ENCODE assay signal across 27 cellular contexts in the genomic region with DNA sequence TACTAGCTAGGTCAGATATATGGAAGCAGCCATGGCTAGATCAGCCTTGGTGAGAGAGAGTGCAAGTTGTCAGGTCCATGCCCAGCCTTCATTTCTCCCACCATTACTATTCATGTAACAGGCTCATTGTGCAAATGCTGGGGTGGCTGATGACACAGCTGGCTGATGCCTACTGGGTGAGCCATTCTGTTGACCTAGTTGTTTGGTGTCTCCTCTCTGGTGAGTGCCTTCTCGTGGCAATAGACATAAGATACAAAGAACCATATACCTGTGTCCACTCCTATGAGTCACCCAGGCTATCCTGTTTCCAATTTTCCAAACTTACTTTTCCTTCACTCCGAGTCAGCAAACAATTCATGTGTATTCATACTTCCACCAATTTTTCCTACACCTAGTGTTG. TPM values are rescaled to one million over a fixed set of nuclear protein-coding genes. Genes with fewer than 3 reads are reported as not detected.
DNase-seq lines count a peak whose midpoint lies in the region; ATAC-seq, FAIRE-seq and TF ChIP-seq lines count a peak whose summit lies in the region.
"Had no signal": no experiment of that assay in that cellular context is flagged by ENCODE, and none has a peak within 500 bp of the region (broad histone marks: within the 10 kb centered on the region; RNA-seq: fewer than 3 reads in every experiment).

No MANE protein-coding gene starts in this region.

- no peaks in the 10 kb centered on the region for H3K36me3 Mint-ChIP-seq in stimulated activated effector memory CD8-positive, alpha-beta T cell treated with anti-CD3 and anti-CD28 coated beads, Interleukin-12 subunit alpha, Interleukin-12 subunit beta, amount 100 ng/mL, for 72 hours
- H3K36me3 Mint-ChIP-seq: CD14-positive monocyte; CD4-positive, alpha-beta memory T cell; CD8-positive, alpha-beta memory T cell had no signal

- peak; percentile 81 for ATAC-seq in PC-3
- ATAC-seq in stimulated activated effector memory CD8-positive, alpha-beta T cell treated with anti-CD3 and anti-CD28 coated beads, Interleukin-12 subunit alpha, Interleukin-12 subunit beta, amount 100 ng/mL, for 72 hours, result peak; percentile 24
- ATAC-seq in HG02678 (IDR thresholded peaks at IDR 0.05; ENCODE audit: unreplicated experiment), result no peak
- ATAC-seq: GM12878 had no signal

- POLR2A ChIA-PET in PC-3 (lab: Charles Lee; ENCODE audit: unreplicated experiment), result no interaction called here

- H3K4me2 ChIP-seq in PC-3 (ENCODE audit: low read length), result no peak overlapping the region
- H3K4me2 ChIP-seq: BLaER1 had no signal

- no peak for FAIRE-seq in bronchial epithelial cell (lab: Jason Lieb, UNC)
- FAIRE-seq: A204.1, GM12878, GM12892, GM18507 had no signal

- H4K20me1 ChIP-seq in PC-3 (ENCODE audit: low read length), result no peaks in the 10 kb centered on the region
- H4K20me1 ChIP-seq: BLaER1 had no signal

- no peak overlapping the region for H3K4me3 ChIP-seq in PC-3 (ENCODE audit: low read length)
- H3K4me3 ChIP-seq in bronchial epithelial cell (ENCODE audit: low read depth, low read length), result no peak overlapping the region
- H3K4me3 ChIP-seq: BLaER1, GM12878 had no signal

- no peaks in the 10 kb centered on the region for H3K9me3 Mint-ChIP-seq in stimulated activated effector memory CD8-positive, alpha-beta T cell treated with anti-CD3 and anti-CD28 coated beads, Interleukin-12 subunit alpha, Interleukin-12 subunit beta, amount 100 ng/mL, for 72 hours
- H3K9me3 Mint-ChIP-seq: CD8-positive, alpha-beta memory T cell had no signal

- H3K27ac Mint-ChIP-seq in stimulated activated effector memory CD8-positive, alpha-beta T cell treated with anti-CD3 and anti-CD28 coated beads, Interleukin-12 subunit alpha, Interleukin-12 subunit beta, amount 100 ng/mL, for 72 hours, result no peak overlapping the region
- H3K27ac Mint-ChIP-seq: CD14-positive monocyte; CD4-positive, alpha-beta memory T cell; CD4-positive, CD25-positive, alpha-beta regulatory T cell; CD8-positive, alpha-beta memory T cell had no signal

- no peak overlapping the region for H3K9ac ChIP-seq in PC-3 (ENCODE audit: low read length)
- H3K9ac ChIP-seq: BLaER1 had no signal

- H2AFZ ChIP-seq in PC-3 (ENCODE audit: low read length), result 0 out of 2 replicates have a peak overlapping the region, but pooled peaks have one; percentile 1

- no peaks in the 10 kb centered on the region for H3K4me1 Mint-ChIP-seq in stimulated activated effector memory CD8-positive, alpha-beta T cell treated with anti-CD3 and anti-CD28 coated beads, Interleukin-12 subunit alpha, Interleukin-12 subunit beta, amount 100 ng/mL, for 72 hours
- H3K4me1 Mint-ChIP-seq: CD14-positive monocyte; CD4-positive, alpha-beta memory T cell; CD4-positive, CD25-positive, alpha-beta regulatory T cell; CD8-positive, alpha-beta memory T cell had no signal

- peaks cover 9% of the 10 kb centered on the region; the same call in 1 of the 2 replicates for H3K4me1 ChIP-seq in PC-3 (ENCODE audit: insufficient read depth, low read length)
- H3K4me1 ChIP-seq: BE2C, BLaER1 had no signal

- H3F3A ChIP-seq in PC-3 (ENCODE audit: low read length, unreplicated experiment), result no peaks in the 10 kb centered on the region

- no peak overlapping the region for H3K4me3 Mint-ChIP-seq in stimulated activated effector memory CD8-positive, alpha-beta T cell treated with anti-CD3 and anti-CD28 coated beads, Interleukin-12 subunit alpha, Interleukin-12 subunit beta, amount 100 ng/mL, for 72 hours
- H3K4me3 Mint-ChIP-seq: CD14-positive monocyte; CD4-positive, alpha-beta memory T cell; CD4-positive, CD25-positive, alpha-beta regulatory T cell; CD8-positive, alpha-beta memory T cell had no signal

- peak overlapping the region; percentile 7 for H3K27ac ChIP-seq in PC-3 (ENCODE audit: low read length)
- H3K27ac ChIP-seq: BLaER1 had no signal

- no TSS peak for BruUV-seq in PC-3 (replicated peaks; lab: Mats Ljungman, UMichigan)

- intact Hi-C loops in PC-3 (cut with micrococcal nuclease), result no loop called here

- peak; percentile 77 for DNase-seq in PC-3
- DNase-seq in bronchial epithelial cell (ENCODE audit: low read depth), result peak; percentile 6
- DNase-seq in kidney tubule cell (ENCODE audit: low spot score), result peak; percentile 17
- DNase-seq in stimulated activated effector memory CD8-positive, alpha-beta T cell treated with anti-CD3 and anti-CD28 coated beads, Interleukin-12 subunit alpha, Interleukin-12 subunit beta, amount 100 ng/mL, for 72 hours (ENCODE audit: low spot score in 2 of 2), result no peak
- DNase-seq in stimulated activated CD4-positive, alpha-beta T cell treated with anti-CD3 and anti-CD28 coated beads, Interleukin-1b, Interleukin-23, amount 100 ng/mL, for 48 hours, result no peak
- DNase-seq in NCI-H1417 (lab: John Stamatoyannopoulos, UW), result no peak
- DNase-seq: 8988T; ACHN; BE2C; C1 segment of cervical spinal cord; CD4-positive, alpha-beta memory T cell; CD4-positive, CD25-positive, alpha-beta regulatory T cell; CD8-positive, alpha-beta memory T cell; COR-L47; DMS 273 treated with DMSO at 0.1 percent for 48 hours; DMS153; DMS79; DND-41; EL; GDM1 had no signal

- H3K9me2 ChIP-seq in PC-3 (replicated peaks; ENCODE audit: low read length), result no peaks in the 10 kb centered on the region

- CTCF ChIA-PET in PC-3 (lab: Charles Lee), result no interaction called here

- no peaks in the 10 kb centered on the region for H3K9me3 ChIP-seq in PC-3 (ENCODE audit: low read length)
- H3K9me3 ChIP-seq: BE2C, BLaER1 had no signal

- no peak; the same call in 1 of the 2 replicates for TF ChIP-seq CTCF in PC-3 (conservative IDR thresholded peaks at IDR 0.05; ENCODE audit: low read depth, low read length)
- no peak for TF ChIP-seq CTCF in bronchial epithelial cell (IDR thresholded peaks at IDR 0.05; ENCODE audit: insufficient read depth, low read length, severe bottlenecking)

- H3K79me2 ChIP-seq in PC-3 (ENCODE audit: low read length), result no peaks in the 10 kb centered on the region

- H3K36me3 ChIP-seq in PC-3 (ENCODE audit: low read depth, low read length) (no peaks in the 10 kb centered on the region), bronchial epithelial cell (ENCODE audit: control insufficient read depth, insufficient read depth, low read length) (no peaks in the 10 kb centered on the region)
- H3K36me3 ChIP-seq: BE2C, BLaER1 had no signal

- H3K27me3 ChIP-seq in PC-3 (ENCODE audit: low read length) (no peaks in the 10 kb centered on the region), bronchial epithelial cell (ENCODE audit: control insufficient read depth, insufficient read depth, low read length) (no peaks in the 10 kb centered on the region)
- H3K27me3 ChIP-seq: BE2C, BLaER1 had no signal

RNA-seq across cellular contexts. Expression of a gene that starts 46.0 kb away (rescaled TPM):
- total RNA-seq in PC-3 (2014; rRNA removed), result 2.4 and 3.9 TPM in 2 replicates
- 5.8 and 7.2 TPM in 2 replicates for total RNA-seq in bronchial epithelial cell

Comparison
In these comparisons a context has a peak if more than half of its experiments do, and no peak if none do; other contexts are left out.
1. DNase-seq: peak in PC-3 (single experiment), bronchial epithelial cell (single experiment) and kidney tubule cell (single experiment); none in stimulated activated effector memory CD8-positive, alpha-beta T cell treated with anti-CD3 and anti-CD28 coated beads, Interleukin-12 subunit alpha, Interleukin-12 subunit beta, amount 100 ng/mL, for 72 hours (0 of 2), stimulated activated CD4-positive, alpha-beta T cell treated with anti-CD3 and anti-CD28 coated beads, Interleukin-1b, Interleukin-23, amount 100 ng/mL, for 48 hours (single experiment) and NCI-H1417 (0 of 3).